ENCODE assay signal across 8 cellular contexts in the genomic region with DNA sequence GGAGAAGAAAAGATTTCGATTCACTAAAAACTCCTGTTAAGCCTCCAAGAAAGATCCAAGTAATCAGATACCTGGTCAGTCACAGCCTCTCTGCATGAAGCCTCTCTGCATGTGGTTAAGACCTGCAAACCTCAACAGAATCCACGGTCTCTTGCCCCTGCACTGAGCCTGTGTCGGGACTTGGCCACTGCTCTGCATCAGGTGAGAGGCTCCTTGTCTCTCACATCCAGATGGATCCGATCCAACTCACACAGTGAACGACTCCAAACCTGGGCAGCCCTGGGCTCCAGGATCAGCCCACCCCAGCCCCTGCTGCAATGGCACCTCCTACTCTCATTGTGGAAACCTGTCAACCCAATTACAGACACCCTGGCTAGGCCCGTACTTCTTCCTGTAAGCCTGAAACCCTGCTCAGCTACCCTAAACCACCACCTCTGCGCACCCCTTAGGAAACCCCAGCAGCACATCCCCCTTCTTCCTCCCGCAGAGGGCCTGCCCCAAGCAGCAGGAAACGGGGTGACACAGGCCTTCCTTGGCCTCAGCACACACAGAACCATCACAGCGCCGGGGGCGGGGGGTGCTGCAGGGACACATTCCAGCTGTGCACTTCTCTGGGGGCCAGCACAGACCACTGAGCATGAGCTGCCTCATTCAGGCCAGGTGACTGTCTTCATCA.
DNase-seq lines count a peak whose midpoint lies in the region; ATAC-seq and TF ChIP-seq lines count a peak whose summit lies in the region.

No MANE protein-coding gene starts in this region.

- DNase-seq in GM10248 (ENCODE audit: extremely low spot score) (peak; percentile 71), choroid plexus epithelial cell (ENCODE audit: low read depth) (peak; percentile 46), SHP77 (lab: John Stamatoyannopoulos, UW) (no peak), DMS 273 treated with DMSO at 0.1 percent for 48 hours (lab: John Stamatoyannopoulos, UW) (no peak), hepatic stellate cell (ENCODE audit: low spot score) (no peak)
- peak; percentile 26 to 66 (median 48) for DNase-seq in activated CD4-positive, CD25-positive, alpha-beta regulatory T cell (lab: John Stamatoyannopoulos, UW)
- peak; percentile 53 to 61 for DNase-seq in stimulated activated CD4-positive, alpha-beta T cell treated with anti-CD3 and anti-CD28 coated beads, Interleukin-2, amount 100 ng/mL, for 48 hours

- POLR2A ChIA-PET in GM10248 (lab: Yijun Ruan, JAX) = no interaction called here

- TF ChIP-seq CTCF in GM10248 (IDR thresholded peaks at IDR 0.05; ENCODE audit: control extremely low read depth, extremely low read depth, low read depth, missing control alignments) = no peak
- TF ChIP-seq CTCF in choroid plexus epithelial cell (conservative IDR thresholded peaks at IDR 0.05; ENCODE audit: low read depth, low read length) = no peak

- no peak overlapping the region for H3K4me3 ChIP-seq in choroid plexus epithelial cell (ENCODE audit: low read depth, low read length)

- CTCF ChIA-PET in GM10248 (lab: Yijun Ruan, JAX) = interaction anchor here (0.8 to 1.8 kb wide), 6 partner anchors 11 to 30 kb away, joined by 3 to 8 read pairs (median 4); no protein-coding TSS in a partner anchor

- peak; percentile 51 for ATAC-seq in HG02798 (IDR thresholded peaks at IDR 0.05; ENCODE audit: poor library complexity, unreplicated experiment)

Comparison
In these comparisons a context has a peak if more than half of its experiments do, and no peak if none do; other contexts are left out.
1. DNase-seq: peak in GM10248 (single experiment), activated CD4-positive, CD25-positive, alpha-beta regulatory T cell (4 of 4), choroid plexus epithelial cell (single experiment) and stimulated activated CD4-positive, alpha-beta T cell treated with anti-CD3 and anti-CD28 coated beads, Interleukin-2, amount 100 ng/mL, for 48 hours (2 of 2); none in SHP77 (0 of 2), DMS 273 treated with DMSO at 0.1 percent for 48 hours (single experiment) and hepatic stellate cell (single experiment).